ENCODE assay signal across 24 cellular contexts in genomic region chr1:7938070-7938469, GRCh38. TPM values are rescaled to one million over a fixed set of nuclear protein-coding genes. Genes with fewer than 3 reads are reported as not detected.
A peak's percentile ranks its signal among the peaks of the same experiment; 100 is the strongest.
DNase-seq lines count a peak whose midpoint lies in the region; ATAC-seq and TF ChIP-seq lines count a peak whose summit lies in the region.
"Had no signal": no experiment of that assay in that cellular context is flagged by ENCODE, and none has a peak within 500 bp of the region (broad histone marks: within the 10 kb centered on the region; RNA-seq: fewer than 3 reads in every experiment).

No MANE protein-coding gene starts in this region.

- DNase-seq in activated naive CD4-positive, alpha-beta T cell treated with anti-CD3 and anti-CD28 coated beads for 36 hours = no peak
- no peak for DNase-seq in activated CD8-positive, alpha-beta T cell treated with anti-CD3 and anti-CD28 coated beads, Interleukin-2, amount 10 ng/mL, durations not matched to agents 7 days and 5 days
- DNase-seq in endodermal cell = peak; percentile 58
- DNase-seq in DMS114 treated with DMSO at 0.1 percent for 48 hours (lab: John Stamatoyannopoulos, UW; ENCODE audit: unreplicated experiment) = no peak
- DNase-seq: activated CD8-positive, alpha-beta memory T cell treated with anti-CD3 and anti-CD28 coated beads, Interleukin-2, amount 50 U/mL, for 48 hours; activated naive CD4-positive, alpha-beta T cell treated with anti-CD3 and anti-CD28 coated beads, Interleukin-2, amount 50 U/mL, for 16 hours; DMS 273 treated with DMSO at 0.1 percent for 48 hours; effector CD4-positive, alpha-beta T cell; foreskin melanocyte; NCI-H1105 treated with DMSO at 0.1 percent for 48 hours; NCI-H226; NCI-H748 treated with DMSO at 0.1 percent for 48 hours; ovary; spleen; stimulated activated CD4-positive, alpha-beta T cell treated with anti-CD3 and anti-CD28 coated beads, Interleukin-4, amount 100 ng/mL, for 1 hour; stomach; tibial artery had no signal

- H3K9ac ChIP-seq in endodermal cell (ENCODE audit: extremely low read depth, low read length, poor library complexity, severe bottlenecking) = no peak overlapping the region

- H3K27me3 Mint-ChIP-seq in activated naive CD4-positive, alpha-beta T cell treated with anti-CD3 and anti-CD28 coated beads, Interleukin-2, amount 50 U/mL, for 24 hours = peaks cover 2% of the 10 kb centered on the region
- peaks cover 14% of the 10 kb centered on the region for H3K27me3 Mint-ChIP-seq in activated naive CD4-positive, alpha-beta T cell treated with anti-CD3 and anti-CD28 coated beads for 36 hours (ENCODE audit: low read depth)
- H3K27me3 Mint-ChIP-seq in activated CD8-positive, alpha-beta T cell treated with anti-CD3 and anti-CD28 coated beads, Interleukin-2, amount 10 ng/mL, durations not matched to agents 7 days and 5 days (ENCODE audit: low read depth) = peaks cover 7% of the 10 kb centered on the region
- peaks cover 57% of the 10 kb centered on the region for H3K27me3 Mint-ChIP-seq in endodermal cell (ENCODE audit: insufficient read depth)
- peaks cover 72% of the 10 kb centered on the region for H3K27me3 Mint-ChIP-seq in stimulated activated memory B cell treated with anti-CD40 and anti-IgM and Interleukin-4, amounts not matched to agents 10 μg/mL and 1 μg/mL and 100 μg/mL, for 72 hours

- CTCF ChIA-PET in activated naive CD4-positive, alpha-beta T cell treated with anti-CD3 and anti-CD28 coated beads for 36 hours (lab: Charles Lee) = interaction anchor here (0.6 to 1.0 kb wide), 2 partner anchors 11 to 66 kb away, joined by 3 to 6 read pairs; no protein-coding TSS in a partner anchor
- CTCF ChIA-PET in activated CD8-positive, alpha-beta T cell treated with anti-CD3 and anti-CD28 coated beads, Interleukin-2, amount 10 ng/mL, durations not matched to agents 7 days and 5 days (lab: Charles Lee) = interaction anchor here (0.8 to 3.4 kb wide), 2 partner anchors 11 to 22 kb away, joined by 3 to 11 read pairs; no protein-coding TSS in a partner anchor

- H3K4me3 ChIP-seq in endodermal cell (ENCODE audit: low read length) = no peak overlapping the region
- H3K4me3 ChIP-seq: esophagus muscularis mucosa, ovary, spleen, stomach, tibial artery had no signal

- H3K4me1 Mint-ChIP-seq in activated naive CD4-positive, alpha-beta T cell treated with anti-CD3 and anti-CD28 coated beads, Interleukin-2, amount 50 U/mL, for 24 hours = peaks cover 44% of the 10 kb centered on the region
- peaks cover 44% of the 10 kb centered on the region for H3K4me1 Mint-ChIP-seq in activated naive CD4-positive, alpha-beta T cell treated with anti-CD3 and anti-CD28 coated beads for 36 hours (ENCODE audit: low read depth)
- H3K4me1 Mint-ChIP-seq in activated CD8-positive, alpha-beta T cell treated with anti-CD3 and anti-CD28 coated beads, Interleukin-2, amount 10 ng/mL, durations not matched to agents 7 days and 5 days (ENCODE audit: low read depth) = peaks cover 48% of the 10 kb centered on the region
- peaks cover 9% of the 10 kb centered on the region for H3K4me1 Mint-ChIP-seq in endodermal cell
- peaks cover 27% of the 10 kb centered on the region for H3K4me1 Mint-ChIP-seq in stimulated activated memory B cell treated with anti-CD40 and anti-IgM and Interleukin-4, amounts not matched to agents 10 μg/mL and 1 μg/mL and 100 μg/mL, for 72 hours

- no peaks in the 10 kb centered on the region for H3K9me3 Mint-ChIP-seq in activated naive CD4-positive, alpha-beta T cell treated with anti-CD3 and anti-CD28 coated beads, Interleukin-2, amount 50 U/mL, for 24 hours
- H3K9me3 Mint-ChIP-seq in activated naive CD4-positive, alpha-beta T cell treated with anti-CD3 and anti-CD28 coated beads for 36 hours = no peaks in the 10 kb centered on the region
- no peaks in the 10 kb centered on the region for H3K9me3 Mint-ChIP-seq in activated CD8-positive, alpha-beta T cell treated with anti-CD3 and anti-CD28 coated beads, Interleukin-2, amount 10 ng/mL, durations not matched to agents 7 days and 5 days (ENCODE audit: insufficient read depth)
- H3K9me3 Mint-ChIP-seq in endodermal cell = no peaks in the 10 kb centered on the region
- H3K9me3 Mint-ChIP-seq in stimulated activated memory B cell treated with anti-CD40 and anti-IgM and Interleukin-4, amounts not matched to agents 10 μg/mL and 1 μg/mL and 100 μg/mL, for 72 hours = no peaks in the 10 kb centered on the region
- H3K9me3 Mint-ChIP-seq: mesothelial cell of epicardium, nephron had no signal

- no peak for ATAC-seq in activated CD8-positive, alpha-beta T cell treated with anti-CD3 and anti-CD28 coated beads, Interleukin-2, amount 10 ng/mL, durations not matched to agents 7 days and 5 days
- no peak for ATAC-seq in stimulated activated memory B cell treated with anti-CD40 and anti-IgM and Interleukin-4, amounts not matched to agents 10 μg/mL and 1 μg/mL and 100 μg/mL, for 72 hours
- no peak for ATAC-seq in HG02970 (IDR thresholded peaks at IDR 0.05; ENCODE audit: low FRiP score, unreplicated experiment)
- ATAC-seq: left lobe of liver had no signal

- intact Hi-C loops in activated naive CD4-positive, alpha-beta T cell treated with anti-CD3 and anti-CD28 coated beads for 36 hours (cut with micrococcal nuclease) = no loop called here

- no peaks in the 10 kb centered on the region for H3K4me1 ChIP-seq in endodermal cell (ENCODE audit: control insufficient read depth, insufficient read depth, low read length)

- H3K4me3 Mint-ChIP-seq in activated naive CD4-positive, alpha-beta T cell treated with anti-CD3 and anti-CD28 coated beads, Interleukin-2, amount 50 U/mL, for 24 hours = peak overlapping the region; percentile 89
- no peak overlapping the region for H3K4me3 Mint-ChIP-seq in activated naive CD4-positive, alpha-beta T cell treated with anti-CD3 and anti-CD28 coated beads for 36 hours
- peak overlapping the region; percentile 4 for H3K4me3 Mint-ChIP-seq in activated CD8-positive, alpha-beta T cell treated with anti-CD3 and anti-CD28 coated beads, Interleukin-2, amount 10 ng/mL, durations not matched to agents 7 days and 5 days
- H3K4me3 Mint-ChIP-seq in endodermal cell = no peak overlapping the region
- peak overlapping the region; percentile 63 for H3K4me3 Mint-ChIP-seq in stimulated activated memory B cell treated with anti-CD40 and anti-IgM and Interleukin-4, amounts not matched to agents 10 μg/mL and 1 μg/mL and 100 μg/mL, for 72 hours
- H3K4me3 Mint-ChIP-seq: mesothelial cell of epicardium, nephron had no signal

- no peak overlapping the region for H3K27ac Mint-ChIP-seq in activated naive CD4-positive, alpha-beta T cell treated with anti-CD3 and anti-CD28 coated beads, Interleukin-2, amount 50 U/mL, for 24 hours
- H3K27ac Mint-ChIP-seq in activated naive CD4-positive, alpha-beta T cell treated with anti-CD3 and anti-CD28 coated beads for 36 hours = no peak overlapping the region
- no peak overlapping the region for H3K27ac Mint-ChIP-seq in activated CD8-positive, alpha-beta T cell treated with anti-CD3 and anti-CD28 coated beads, Interleukin-2, amount 10 ng/mL, durations not matched to agents 7 days and 5 days
- H3K27ac Mint-ChIP-seq in endodermal cell = no peak overlapping the region
- H3K27ac Mint-ChIP-seq in stimulated activated memory B cell treated with anti-CD40 and anti-IgM and Interleukin-4, amounts not matched to agents 10 μg/mL and 1 μg/mL and 100 μg/mL, for 72 hours = no peak overlapping the region
- H3K27ac Mint-ChIP-seq: mesothelial cell of epicardium, nephron had no signal

- no peak overlapping the region for H3K27ac ChIP-seq in endodermal cell (ENCODE audit: low read depth, low read length)
- H3K27ac ChIP-seq: esophagus muscularis mucosa, ovary, stomach, tibial artery had no signal

- peak; percentile 42 for TF ChIP-seq CTCF in endodermal cell (conservative IDR thresholded peaks at IDR 0.05)

- WGBS in endodermal cell (ENCODE audit: insufficient coverage in 1 of 2, insufficient read length in 1 of 2), 2 experiments = 67 to 68% methylated on average over 2 to 3 of the region's 3 CpGs

- peaks cover 34% of the 10 kb centered on the region for H3K27me3 ChIP-seq in endodermal cell (ENCODE audit: control insufficient read depth, insufficient read depth, low read length, poor library complexity, severe bottlenecking)
- H3K27me3 ChIP-seq: ovary had no signal

- POLR2A ChIA-PET in activated CD8-positive, alpha-beta T cell treated with anti-CD3 and anti-CD28 coated beads, Interleukin-2, amount 10 ng/mL, durations not matched to agents 7 days and 5 days (lab: Charles Lee) = no interaction called here

- no peaks in the 10 kb centered on the region for H3K36me3 ChIP-seq in endodermal cell (ENCODE audit: control insufficient read depth, insufficient read depth, low read length)
- H3K36me3 ChIP-seq: esophagus muscularis mucosa, ovary, spleen, stomach, tibial artery had no signal

- H3K9me3 ChIP-seq in endodermal cell (ENCODE audit: control insufficient read depth, low read length) = no peaks in the 10 kb centered on the region
- H3K9me3 ChIP-seq: esophagus muscularis mucosa, ovary, spleen, stomach, tibial artery had no signal

- H3K36me3 Mint-ChIP-seq in activated naive CD4-positive, alpha-beta T cell treated with anti-CD3 and anti-CD28 coated beads, Interleukin-2, amount 50 U/mL, for 24 hours = peaks cover 31% of the 10 kb centered on the region
- H3K36me3 Mint-ChIP-seq in activated naive CD4-positive, alpha-beta T cell treated with anti-CD3 and anti-CD28 coated beads for 36 hours (ENCODE audit: low read depth) = peaks cover 13% of the 10 kb centered on the region
- H3K36me3 Mint-ChIP-seq in activated CD8-positive, alpha-beta T cell treated with anti-CD3 and anti-CD28 coated beads, Interleukin-2, amount 10 ng/mL, durations not matched to agents 7 days and 5 days (ENCODE audit: low read depth) = no peaks in the 10 kb centered on the region
- no peaks in the 10 kb centered on the region for H3K36me3 Mint-ChIP-seq in endodermal cell (ENCODE audit: low read depth)
- H3K36me3 Mint-ChIP-seq in stimulated activated memory B cell treated with anti-CD40 and anti-IgM and Interleukin-4, amounts not matched to agents 10 μg/mL and 1 μg/mL and 100 μg/mL, for 72 hours = peaks cover 26% of the 10 kb centered on the region
- H3K36me3 Mint-ChIP-seq: mesothelial cell of epicardium had no signal

RNA-seq across cellular contexts. Expression of gene TNFRSF9, which starts 2.6 kb away (rescaled TPM):
- total RNA-seq in activated naive CD4-positive, alpha-beta T cell treated with anti-CD3 and anti-CD28 coated beads for 36 hours = 10 to 100 TPM; 10.5 to 11.6 TPM
- total RNA-seq in activated CD8-positive, alpha-beta T cell treated with anti-CD3 and anti-CD28 coated beads, Interleukin-2, amount 10 ng/mL, durations not matched to agents 7 days and 5 days = 1 to 10 TPM in 1 of 2 experiments, under 1 TPM in 1; 0.94 to 1.3 TPM
- not detected for total RNA-seq in endodermal cell
- polyA plus RNA-seq in endodermal cell (2013, experiment 1 of 2) = not detected
- polyA plus RNA-seq in endodermal cell (2013, experiment 2 of 2) = not detected

RNA-seq across cellular contexts. Expression of gene PARK7, which starts 23.4 kb away (rescaled TPM):
- 100 to 1,000 TPM; 373 to 397 TPM for total RNA-seq in activated naive CD4-positive, alpha-beta T cell treated with anti-CD3 and anti-CD28 coated beads for 36 hours
- total RNA-seq in activated CD8-positive, alpha-beta T cell treated with anti-CD3 and anti-CD28 coated beads, Interleukin-2, amount 10 ng/mL, durations not matched to agents 7 days and 5 days = 100 to 1,000 TPM; 296 to 302 TPM
- 100 to 1,000 TPM; 304 to 378 TPM for total RNA-seq in endodermal cell
- polyA plus RNA-seq in endodermal cell (2013, experiment 1 of 2) = 288 TPM
- 280 TPM for polyA plus RNA-seq in endodermal cell (2013, experiment 2 of 2)

Comparison
In these comparisons a context has a peak if more than half of its experiments do, and no peak if none do; other contexts are left out.
1. H3K4me3 Mint-ChIP-seq: peak in activated naive CD4-positive, alpha-beta T cell treated with anti-CD3 and anti-CD28 coated beads, Interleukin-2, amount 50 U/mL, for 24 hours (single experiment), activated CD8-positive, alpha-beta T cell treated with anti-CD3 and anti-CD28 coated beads, Interleukin-2, amount 10 ng/mL, durations not matched to agents 7 days and 5 days (single experiment) and stimulated activated memory B cell treated with anti-CD40 and anti-IgM and Interleukin-4, amounts not matched to agents 10 μg/mL and 1 μg/mL and 100 μg/mL, for 72 hours (single experiment); none in activated naive CD4-positive, alpha-beta T cell treated with anti-CD3 and anti-CD28 coated beads for 36 hours (single experiment) and endodermal cell (single experiment).
2. RNA of gene TNFRSF9, which starts 2.6 kb away (total RNA-seq): 10.5 to 11.6 TPM in activated naive CD4-positive, alpha-beta T cell treated with anti-CD3 and anti-CD28 coated beads for 36 hours; 0.94 to 1.3 TPM in activated CD8-positive, alpha-beta T cell treated with anti-CD3 and anti-CD28 coated beads, Interleukin-2, amount 10 ng/mL, durations not matched to agents 7 days and 5 days and not detected in endodermal cell; every median in the first group is over 4 times any median in the second.